13 cellular contexts compared by ENCODE assay signal in genomic region chr1:53582211-53583020, GRCh38.
DNase-seq lines count a peak whose midpoint lies in the region; ATAC-seq and TF ChIP-seq lines count a peak whose summit lies in the region.
"Had no signal": no experiment of that assay in that cellular context is flagged by ENCODE, and none has a peak within 500 bp of the region (broad histone marks: within the 10 kb centered on the region; RNA-seq: fewer than 3 reads in every experiment).

No MANE protein-coding gene starts in this region.

- H3K9me3 Mint-ChIP-seq in CD14-positive monocyte, result peaks cover 0 to 2% (median 0%) of the 10 kb centered on the region in 7 donors
- no peaks in the 10 kb centered on the region for H3K9me3 Mint-ChIP-seq in CD8-positive, alpha-beta memory T cell
- H3K9me3 Mint-ChIP-seq in mesothelial cell of epicardium, result peaks cover 3% of the 10 kb centered on the region
- H3K9me3 Mint-ChIP-seq: activated naive CD4-positive, alpha-beta T cell treated with anti-CD3 and anti-CD28 coated beads, Interleukin-2, amount 10 ng/mL, durations not matched to agents 7 days and 5 days had no signal

- no peak overlapping the region for H3K4me3 Mint-ChIP-seq in CD14-positive monocyte
- peak overlapping the region; percentile 19 to 84 (median 44) for H3K4me3 Mint-ChIP-seq in CD8-positive, alpha-beta memory T cell
- no peak overlapping the region for H3K4me3 Mint-ChIP-seq in mesothelial cell of epicardium
- H3K4me3 Mint-ChIP-seq: activated naive CD4-positive, alpha-beta T cell treated with anti-CD3 and anti-CD28 coated beads, Interleukin-2, amount 10 ng/mL, durations not matched to agents 7 days and 5 days had no signal

- intact Hi-C loops in CD14-positive monocyte (cut with micrococcal nuclease), result no loop called here
- intact Hi-C loops in left colon (cut with DNase I, micrococcal nuclease), result no loop called here

- CTCF ChIA-PET in CD8-positive, alpha-beta memory T cell (lab: Charles Lee), result no interaction called here

- no peaks in the 10 kb centered on the region for H3K36me3 Mint-ChIP-seq in CD14-positive monocyte
- H3K36me3 Mint-ChIP-seq in CD8-positive, alpha-beta memory T cell, result no peaks in the 10 kb centered on the region
- H3K36me3 Mint-ChIP-seq in mesothelial cell of epicardium, result no peaks in the 10 kb centered on the region
- H3K36me3 Mint-ChIP-seq: activated naive CD4-positive, alpha-beta T cell treated with anti-CD3 and anti-CD28 coated beads, Interleukin-2, amount 10 ng/mL, durations not matched to agents 7 days and 5 days had no signal

- peak; percentile 33 for DNase-seq in CD14-positive monocyte (ENCODE audit: low spot score)
- DNase-seq in CD8-positive, alpha-beta memory T cell, result peak in 4 of 5 donors; percentile 24 to 71 (median 55)
- peak; percentile 94 for DNase-seq in NCI-H69 (lab: John Stamatoyannopoulos, UW)
- peak in 1 of 2 experiments; percentile 6 for DNase-seq in mesothelial cell of epicardium (ENCODE audit: low spot score in 2 of 2, unreplicated experiment in 2 of 2)
- DNase-seq in left colon, result no peak
- no peak for DNase-seq in stimulated activated CD4-positive, alpha-beta T cell treated with anti-CD3 and anti-CD28 coated beads, Interleukin-2, amount 100 ng/mL, for 24 hours
- DNase-seq: activated CD4-positive, alpha-beta T cell treated with anti-CD3 and anti-CD28 coated beads for 4 hours; activated naive CD4-positive, alpha-beta T cell treated with anti-CD3 and anti-CD28 coated beads, Interleukin-2, amount 10 ng/mL, durations not matched to agents 7 days and 5 days; mucosa of descending colon; retina; SW 1271 had no signal

- no peaks in the 10 kb centered on the region for H3K9me3 ChIP-seq in CD8-positive, alpha-beta memory T cell (ENCODE audit: low read length)
- H3K9me3 ChIP-seq: mucosa of descending colon, thoracic aorta had no signal

- no peak for ATAC-seq in left colon
- no peak for ATAC-seq in GM21447 (IDR thresholded peaks at IDR 0.05; ENCODE audit: unreplicated experiment)
- ATAC-seq: mucosa of descending colon had no signal

- no peaks in the 10 kb centered on the region for H3K4me1 Mint-ChIP-seq in CD14-positive monocyte
- peaks cover 53 to 61% (median 54%) of the 10 kb centered on the region in 3 donors for H3K4me1 Mint-ChIP-seq in CD8-positive, alpha-beta memory T cell
- peaks cover 44% of the 10 kb centered on the region for H3K4me1 Mint-ChIP-seq in mesothelial cell of epicardium

- H3K27me3 Mint-ChIP-seq in CD14-positive monocyte (ENCODE audit: low read depth in 3 of 3), result peaks cover 1 to 4% (median 3%) of the 10 kb centered on the region in 3 donors
- H3K27me3 Mint-ChIP-seq in CD8-positive, alpha-beta memory T cell, result no peaks in the 10 kb centered on the region
- H3K27me3 Mint-ChIP-seq in mesothelial cell of epicardium (ENCODE audit: low read depth), result peaks cover 9% of the 10 kb centered on the region

- POLR2A ChIA-PET in CD8-positive, alpha-beta memory T cell (lab: Charles Lee), result interaction anchor here (0.7 kb wide), 1 partner anchor 18 kb away, joined by 4 read pairs; no protein-coding TSS in a partner anchor

- H3K4me3 ChIP-seq in CD8-positive, alpha-beta memory T cell (ENCODE audit: low read length), result no peak overlapping the region
- H3K4me3 ChIP-seq: mucosa of descending colon, thoracic aorta had no signal

- no peak overlapping the region for H3K27ac ChIP-seq in CD8-positive, alpha-beta memory T cell (ENCODE audit: low read depth, low read length)
- H3K27ac ChIP-seq: thoracic aorta had no signal

- no peak for TF ChIP-seq CTCF in CD14-positive monocyte (IDR thresholded peaks at IDR 0.05)
- no peak for TF ChIP-seq CTCF in mesothelial cell of epicardium (IDR thresholded peaks at IDR 0.05; ENCODE audit: unreplicated experiment)

- peaks cover 47% of the 10 kb centered on the region for H3K4me1 ChIP-seq in CD8-positive, alpha-beta memory T cell (ENCODE audit: insufficient read depth, low read length)

- peak overlapping the region in 1 of 7 donors; percentile 5 for H3K27ac Mint-ChIP-seq in CD14-positive monocyte
- peak overlapping the region; percentile 52 to 96 (median 86) for H3K27ac Mint-ChIP-seq in CD8-positive, alpha-beta memory T cell
- peak overlapping the region; percentile 48 for H3K27ac Mint-ChIP-seq in mesothelial cell of epicardium
- H3K27ac Mint-ChIP-seq: activated naive CD4-positive, alpha-beta T cell treated with anti-CD3 and anti-CD28 coated beads, Interleukin-2, amount 10 ng/mL, durations not matched to agents 7 days and 5 days had no signal

- H3K27me3 ChIP-seq in CD8-positive, alpha-beta memory T cell (ENCODE audit: insufficient read depth, low read length, poor library complexity, severe bottlenecking), result no peaks in the 10 kb centered on the region

- H3K36me3 ChIP-seq in CD8-positive, alpha-beta memory T cell (ENCODE audit: insufficient read depth, low read length), result no peaks in the 10 kb centered on the region
- H3K36me3 ChIP-seq: thoracic aorta had no signal

Comparison
In these comparisons a context has a peak if more than half of its experiments do, and no peak if none do; other contexts are left out.
1. DNase-seq: peak in CD14-positive monocyte (single experiment), CD8-positive, alpha-beta memory T cell (4 of 5) and NCI-H69 (single experiment); none in left colon (0 of 2) and stimulated activated CD4-positive, alpha-beta T cell treated with anti-CD3 and anti-CD28 coated beads, Interleukin-2, amount 100 ng/mL, for 24 hours (0 of 2).
2. H3K4me3 Mint-ChIP-seq: peak in CD8-positive, alpha-beta memory T cell (7 of 7); none in CD14-positive monocyte (0 of 2) and mesothelial cell of epicardium (single experiment).